8 cellular contexts compared by ENCODE assay signal in genomic region chr7:1939434-1940401, GRCh38.
A peak's percentile ranks its signal among the peaks of the same experiment; 100 is the strongest.
DNase-seq lines count a peak whose midpoint lies in the region; ATAC-seq, FAIRE-seq and TF ChIP-seq lines count a peak whose summit lies in the region.

No MANE protein-coding gene starts in this region.

- peak overlapping the region; percentile 74 for H3K4me3 Mint-ChIP-seq in activated naive CD8-positive, alpha-beta T cell treated with anti-CD3 and anti-CD28 coated beads, Interleukin-2, amount 50 U/mL, for 24 hours

- no peak for TF ChIP-seq CTCF in KMS-11 (conservative IDR thresholded peaks at IDR 0.05; ENCODE audit: low read depth, low read length)
- no peak for TF ChIP-seq CTCF in ascending aorta (IDR thresholded peaks at IDR 0.05)

- peak overlapping the region; percentile 22; the same call in 1 of the 2 replicates for H3K9ac ChIP-seq in KMS-11

- H4K20me1 ChIP-seq in KMS-11 (ENCODE audit: insufficient read depth): no peaks in the 10 kb centered on the region

- no peaks in the 10 kb centered on the region for H3K79me2 ChIP-seq in KMS-11 (ENCODE audit: insufficient read depth, low read depth)

- H3K9me3 ChIP-seq in small intestine (ENCODE audit: control insufficient read depth, low read depth) (no peaks in the 10 kb centered on the region), ascending aorta (no peaks in the 10 kb centered on the region)

- H3K4me2 ChIP-seq in KMS-11: no peak overlapping the region

- peak overlapping the region; percentile 77 for H3K27ac Mint-ChIP-seq in activated naive CD8-positive, alpha-beta T cell treated with anti-CD3 and anti-CD28 coated beads, Interleukin-2, amount 50 U/mL, for 24 hours

- peak overlapping the region; percentile 55 for H3K27ac ChIP-seq in KMS-11
- peak overlapping the region in 1 of 2 donors; percentile 88 for H3K27ac ChIP-seq in small intestine (ENCODE audit: low read depth in 1 of 2, low read length in 1 of 2)
- no peak overlapping the region for H3K27ac ChIP-seq in ascending aorta

- H3K4me1 Mint-ChIP-seq in activated naive CD8-positive, alpha-beta T cell treated with anti-CD3 and anti-CD28 coated beads, Interleukin-2, amount 50 U/mL, for 24 hours: peaks cover 58% of the 10 kb centered on the region

- no peaks in the 10 kb centered on the region for H3K9me3 Mint-ChIP-seq in activated naive CD8-positive, alpha-beta T cell treated with anti-CD3 and anti-CD28 coated beads, Interleukin-2, amount 50 U/mL, for 24 hours

- DNase-seq in Daoy (ENCODE audit: low read depth) (peak; percentile 37), small intestine (peak; percentile 9), NCI-H2081 (lab: John Stamatoyannopoulos, UW) (no peak), ascending aorta (ENCODE audit: low spot score in 2 of 2) (no peak), RPMI8226 (no peak)
- DNase-seq in activated naive CD8-positive, alpha-beta T cell treated with anti-CD3 and anti-CD28 coated beads, Interleukin-2, amount 50 U/mL, for 24 hours: peak; percentile 51

- no peaks in the 10 kb centered on the region for H3K27me3 Mint-ChIP-seq in activated naive CD8-positive, alpha-beta T cell treated with anti-CD3 and anti-CD28 coated beads, Interleukin-2, amount 50 U/mL, for 24 hours

- ATAC-seq in GM21526 (IDR thresholded peaks at IDR 0.05; ENCODE audit: low FRiP score, unreplicated experiment): peak; percentile 16
- no peak for ATAC-seq in activated naive CD8-positive, alpha-beta T cell treated with anti-CD3 and anti-CD28 coated beads, Interleukin-2, amount 50 U/mL, for 24 hours

- no peaks in the 10 kb centered on the region for H3K27me3 ChIP-seq in KMS-11 (ENCODE audit: insufficient read depth, low read depth)
- no peaks in the 10 kb centered on the region for H3K27me3 ChIP-seq in small intestine (ENCODE audit: control insufficient read depth in 2 of 2, insufficient read depth in 2 of 2, low read length in 2 of 2)
- H3K27me3 ChIP-seq in ascending aorta: no peaks in the 10 kb centered on the region

- FAIRE-seq in small intestine (lab: Jason Lieb, UNC): no peak

- H2AFZ ChIP-seq in KMS-11 (ENCODE audit: low read depth): no peak overlapping the region; the same call in 1 of the 2 replicates

- intact Hi-C loops in ascending aorta (cut with DNase I): no loop called here

- H3K4me1 ChIP-seq in KMS-11 (ENCODE audit: low read depth, poor library complexity, severe bottlenecking): peaks cover 4% of the 10 kb centered on the region
- H3K4me1 ChIP-seq in small intestine (ENCODE audit: control insufficient read depth in 2 of 2, insufficient read depth in 1 of 2, low read depth in 1 of 2, low read length in 1 of 2): no peaks in the 10 kb centered on the region
- H3K4me1 ChIP-seq in ascending aorta: no peaks in the 10 kb centered on the region

- WGBS in small intestine, 3 donors: 63 to 85% (median 76%) methylated on average over 24 to 28 of the region's 28 CpGs

- H3K36me3 ChIP-seq in KMS-11 (ENCODE audit: insufficient read depth): no peaks in the 10 kb centered on the region
- no peaks in the 10 kb centered on the region for H3K36me3 ChIP-seq in small intestine (ENCODE audit: control insufficient read depth in 2 of 2, insufficient read depth in 2 of 2, low read length in 2 of 2)
- H3K36me3 ChIP-seq in ascending aorta: no peaks in the 10 kb centered on the region

- H3K4me3 ChIP-seq in KMS-11 (IDR thresholded peaks at IDR 0.05; ENCODE audit: insufficient read depth, low read depth, low read length) (no peak overlapping the region), small intestine (ENCODE audit: low read depth in 1 of 2, low read length in 2 of 2) (peak overlapping the region; percentile 24 to 43), ascending aorta (peak overlapping the region in 1 of 2 donors; percentile 15)

- peaks cover 10% of the 10 kb centered on the region for H3K36me3 Mint-ChIP-seq in activated naive CD8-positive, alpha-beta T cell treated with anti-CD3 and anti-CD28 coated beads, Interleukin-2, amount 50 U/mL, for 24 hours (ENCODE audit: low read depth)

Comparison
In these comparisons a context has a peak if more than half of its experiments do, and no peak if none do; other contexts are left out.
1. DNase-seq: peak in Daoy (single experiment), activated naive CD8-positive, alpha-beta T cell treated with anti-CD3 and anti-CD28 coated beads, Interleukin-2, amount 50 U/mL, for 24 hours (single experiment) and small intestine (single experiment); none in NCI-H2081 (0 of 2), ascending aorta (0 of 2) and RPMI8226 (single experiment).